Comparison of ENCODE assay signal across 2 cellular contexts in the genomic region with DNA sequence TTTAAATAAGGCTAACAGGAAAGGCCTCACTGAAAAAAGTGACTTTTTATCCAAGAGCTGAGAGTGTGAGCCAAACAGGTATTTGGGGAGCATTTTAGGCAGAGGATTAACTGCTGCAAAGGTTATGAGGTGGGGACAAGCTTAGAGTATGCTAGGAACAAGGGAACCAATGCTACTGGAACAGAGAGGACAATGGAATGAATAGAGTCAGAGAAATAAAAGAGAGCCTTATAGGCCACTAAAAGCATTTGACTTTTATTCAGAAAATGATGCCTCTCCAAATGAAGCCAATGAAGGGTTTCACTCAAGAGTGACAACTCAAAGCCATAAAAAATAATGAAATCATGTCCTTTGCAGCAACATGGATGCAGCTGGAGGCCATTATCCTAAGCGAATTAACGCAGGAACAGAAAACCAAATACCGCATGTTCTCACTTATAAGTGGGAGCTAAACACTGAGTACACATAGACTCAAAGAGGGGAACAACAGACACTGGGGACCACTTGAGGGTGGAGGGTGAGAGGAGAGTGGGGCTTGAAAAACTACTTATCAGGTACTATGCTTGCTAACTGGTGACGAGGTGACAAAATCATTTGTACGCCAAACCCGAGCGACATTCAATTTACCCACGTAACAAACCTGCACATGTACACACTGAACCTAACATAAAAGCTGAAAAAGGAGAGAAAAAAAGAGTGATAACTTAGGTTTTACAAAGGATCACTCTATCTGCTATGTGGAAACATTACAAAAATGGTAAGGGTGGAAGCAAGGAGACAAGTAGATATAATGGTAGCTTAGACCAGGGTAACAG.
TF ChIP-seq lines count a peak whose summit lies in the region.

No MANE protein-coding gene starts in this region.

TF ChIP-seq in A549, 52 proteins besides CTCF, POLR2A, EP300 and RAD21 (continued from another document):
- TF ChIP-seq, protein P1, sequence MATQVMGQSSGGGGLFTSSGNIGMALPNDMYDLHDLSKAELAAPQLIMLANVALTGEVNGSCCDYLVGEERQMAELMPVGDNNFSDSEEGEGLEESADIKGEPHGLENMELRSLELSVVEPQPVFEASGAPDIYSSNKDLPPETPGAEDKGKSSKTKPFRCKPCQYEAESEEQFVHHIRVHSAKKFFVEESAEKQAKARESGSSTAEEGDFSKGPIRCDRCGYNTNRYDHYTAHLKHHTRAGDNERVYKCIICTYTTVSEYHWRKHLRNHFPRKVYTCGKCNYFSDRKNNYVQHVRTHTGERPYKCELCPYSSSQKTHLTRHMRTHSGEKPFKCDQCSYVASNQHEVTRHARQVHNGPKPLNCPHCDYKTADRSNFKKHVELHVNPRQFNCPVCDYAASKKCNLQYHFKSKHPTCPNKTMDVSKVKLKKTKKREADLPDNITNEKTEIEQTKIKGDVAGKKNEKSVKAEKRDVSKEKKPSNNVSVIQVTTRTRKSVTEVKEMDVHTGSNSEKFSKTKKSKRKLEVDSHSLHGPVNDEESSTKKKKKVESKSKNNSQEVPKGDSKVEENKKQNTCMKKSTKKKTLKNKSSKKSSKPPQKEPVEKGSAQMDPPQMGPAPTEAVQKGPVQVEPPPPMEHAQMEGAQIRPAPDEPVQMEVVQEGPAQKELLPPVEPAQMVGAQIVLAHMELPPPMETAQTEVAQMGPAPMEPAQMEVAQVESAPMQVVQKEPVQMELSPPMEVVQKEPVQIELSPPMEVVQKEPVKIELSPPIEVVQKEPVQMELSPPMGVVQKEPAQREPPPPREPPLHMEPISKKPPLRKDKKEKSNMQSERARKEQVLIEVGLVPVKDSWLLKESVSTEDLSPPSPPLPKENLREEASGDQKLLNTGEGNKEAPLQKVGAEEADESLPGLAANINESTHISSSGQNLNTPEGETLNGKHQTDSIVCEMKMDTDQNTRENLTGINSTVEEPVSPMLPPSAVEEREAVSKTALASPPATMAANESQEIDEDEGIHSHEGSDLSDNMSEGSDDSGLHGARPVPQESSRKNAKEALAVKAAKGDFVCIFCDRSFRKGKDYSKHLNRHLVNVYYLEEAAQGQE (IDR thresholded peaks at IDR 0.05): no peak
- TF ChIP-seq BHLHE40 (IDR thresholded peaks at IDR 0.05; ENCODE audit: low read depth, low read length) (no peak), SMC3 (IDR thresholded peaks at IDR 0.05) (no peak), JUN (IDR thresholded peaks at IDR 0.05) (no peak), TP53 (CRISPR knock-in tag; IDR thresholded peaks at IDR 0.05) (no peak), KDM1A (IDR thresholded peaks at IDR 0.05; ENCODE audit: low read depth) (no peak), CHD2 (IDR thresholded peaks at IDR 0.05; ENCODE audit: low read length, partially characterized antibody) (no peak), NFE2L2 (conservative IDR thresholded peaks at IDR 0.05; ENCODE audit: low read length) (no peak), FOSL2 (IDR thresholded peaks at IDR 0.05) (no peak), FOSL2 (CRISPR knock-in tag; IDR thresholded peaks at IDR 0.05) (no peak), HEYL (CRISPR knock-in tag; IDR thresholded peaks at IDR 0.05) (no peak), ZC3H11A (IDR thresholded peaks at IDR 0.05) (no peak), PHF8 (IDR thresholded peaks at IDR 0.05; ENCODE audit: borderline replicate concordance, low read depth) (no peak), NPAS2 (CRISPR knock-in tag; IDR thresholded peaks at IDR 0.05; ENCODE audit: borderline replicate concordance) (no peak), CBX2 (IDR thresholded peaks at IDR 0.05; ENCODE audit: borderline replicate concordance, low read depth) (no peak), SREBF2 (IDR thresholded peaks at IDR 0.05) (no peak)
- TF ChIP-seq, protein P2, sequence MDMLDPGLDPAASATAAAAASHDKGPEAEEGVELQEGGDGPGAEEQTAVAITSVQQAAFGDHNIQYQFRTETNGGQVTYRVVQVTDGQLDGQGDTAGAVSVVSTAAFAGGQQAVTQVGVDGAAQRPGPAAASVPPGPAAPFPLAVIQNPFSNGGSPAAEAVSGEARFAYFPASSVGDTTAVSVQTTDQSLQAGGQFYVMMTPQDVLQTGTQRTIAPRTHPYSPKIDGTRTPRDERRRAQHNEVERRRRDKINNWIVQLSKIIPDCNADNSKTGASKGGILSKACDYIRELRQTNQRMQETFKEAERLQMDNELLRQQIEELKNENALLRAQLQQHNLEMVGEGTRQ (IDR thresholded peaks at IDR 0.05): no peak
- TF ChIP-seq, protein P3, sequence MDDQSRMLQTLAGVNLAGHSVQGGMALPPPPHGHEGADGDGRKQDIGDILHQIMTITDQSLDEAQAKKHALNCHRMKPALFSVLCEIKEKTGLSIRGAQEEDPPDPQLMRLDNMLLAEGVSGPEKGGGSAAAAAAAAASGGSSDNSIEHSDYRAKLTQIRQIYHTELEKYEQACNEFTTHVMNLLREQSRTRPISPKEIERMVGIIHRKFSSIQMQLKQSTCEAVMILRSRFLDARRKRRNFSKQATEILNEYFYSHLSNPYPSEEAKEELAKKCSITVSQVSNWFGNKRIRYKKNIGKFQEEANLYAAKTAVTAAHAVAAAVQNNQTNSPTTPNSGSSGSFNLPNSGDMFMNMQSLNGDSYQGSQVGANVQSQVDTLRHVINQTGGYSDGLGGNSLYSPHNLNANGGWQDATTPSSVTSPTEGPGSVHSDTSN (IDR thresholded peaks at IDR 0.05): no peak
- TF ChIP-seq, protein P4, sequence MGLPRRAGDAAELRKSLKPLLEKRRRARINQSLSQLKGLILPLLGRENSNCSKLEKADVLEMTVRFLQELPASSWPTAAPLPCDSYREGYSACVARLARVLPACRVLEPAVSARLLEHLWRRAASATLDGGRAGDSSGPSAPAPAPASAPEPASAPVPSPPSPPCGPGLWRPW (IDR thresholded peaks at IDR 0.05): no peak

TF ChIP-seq in GM23338, 12 proteins besides CTCF, POLR2A, EP300 and RAD21 (continued from another document):
- TF ChIP-seq CREB1 (CRISPR knock-in tag; IDR thresholded peaks at IDR 0.05; ENCODE audit: low read depth) (no peak), EZH2phosphoT487 (IDR thresholded peaks at IDR 0.05; ENCODE audit: unreplicated experiment) (no peak), ZNF331 (CRISPR knock-in tag; IDR thresholded peaks at IDR 0.05; ENCODE audit: low read depth) (no peak), POLR2AphosphoS5 (IDR thresholded peaks at IDR 0.05; ENCODE audit: low read depth) (no peak), NANOG (IDR thresholded peaks at IDR 0.05; ENCODE audit: borderline replicate concordance) (no peak)
- TF ChIP-seq, protein P5, sequence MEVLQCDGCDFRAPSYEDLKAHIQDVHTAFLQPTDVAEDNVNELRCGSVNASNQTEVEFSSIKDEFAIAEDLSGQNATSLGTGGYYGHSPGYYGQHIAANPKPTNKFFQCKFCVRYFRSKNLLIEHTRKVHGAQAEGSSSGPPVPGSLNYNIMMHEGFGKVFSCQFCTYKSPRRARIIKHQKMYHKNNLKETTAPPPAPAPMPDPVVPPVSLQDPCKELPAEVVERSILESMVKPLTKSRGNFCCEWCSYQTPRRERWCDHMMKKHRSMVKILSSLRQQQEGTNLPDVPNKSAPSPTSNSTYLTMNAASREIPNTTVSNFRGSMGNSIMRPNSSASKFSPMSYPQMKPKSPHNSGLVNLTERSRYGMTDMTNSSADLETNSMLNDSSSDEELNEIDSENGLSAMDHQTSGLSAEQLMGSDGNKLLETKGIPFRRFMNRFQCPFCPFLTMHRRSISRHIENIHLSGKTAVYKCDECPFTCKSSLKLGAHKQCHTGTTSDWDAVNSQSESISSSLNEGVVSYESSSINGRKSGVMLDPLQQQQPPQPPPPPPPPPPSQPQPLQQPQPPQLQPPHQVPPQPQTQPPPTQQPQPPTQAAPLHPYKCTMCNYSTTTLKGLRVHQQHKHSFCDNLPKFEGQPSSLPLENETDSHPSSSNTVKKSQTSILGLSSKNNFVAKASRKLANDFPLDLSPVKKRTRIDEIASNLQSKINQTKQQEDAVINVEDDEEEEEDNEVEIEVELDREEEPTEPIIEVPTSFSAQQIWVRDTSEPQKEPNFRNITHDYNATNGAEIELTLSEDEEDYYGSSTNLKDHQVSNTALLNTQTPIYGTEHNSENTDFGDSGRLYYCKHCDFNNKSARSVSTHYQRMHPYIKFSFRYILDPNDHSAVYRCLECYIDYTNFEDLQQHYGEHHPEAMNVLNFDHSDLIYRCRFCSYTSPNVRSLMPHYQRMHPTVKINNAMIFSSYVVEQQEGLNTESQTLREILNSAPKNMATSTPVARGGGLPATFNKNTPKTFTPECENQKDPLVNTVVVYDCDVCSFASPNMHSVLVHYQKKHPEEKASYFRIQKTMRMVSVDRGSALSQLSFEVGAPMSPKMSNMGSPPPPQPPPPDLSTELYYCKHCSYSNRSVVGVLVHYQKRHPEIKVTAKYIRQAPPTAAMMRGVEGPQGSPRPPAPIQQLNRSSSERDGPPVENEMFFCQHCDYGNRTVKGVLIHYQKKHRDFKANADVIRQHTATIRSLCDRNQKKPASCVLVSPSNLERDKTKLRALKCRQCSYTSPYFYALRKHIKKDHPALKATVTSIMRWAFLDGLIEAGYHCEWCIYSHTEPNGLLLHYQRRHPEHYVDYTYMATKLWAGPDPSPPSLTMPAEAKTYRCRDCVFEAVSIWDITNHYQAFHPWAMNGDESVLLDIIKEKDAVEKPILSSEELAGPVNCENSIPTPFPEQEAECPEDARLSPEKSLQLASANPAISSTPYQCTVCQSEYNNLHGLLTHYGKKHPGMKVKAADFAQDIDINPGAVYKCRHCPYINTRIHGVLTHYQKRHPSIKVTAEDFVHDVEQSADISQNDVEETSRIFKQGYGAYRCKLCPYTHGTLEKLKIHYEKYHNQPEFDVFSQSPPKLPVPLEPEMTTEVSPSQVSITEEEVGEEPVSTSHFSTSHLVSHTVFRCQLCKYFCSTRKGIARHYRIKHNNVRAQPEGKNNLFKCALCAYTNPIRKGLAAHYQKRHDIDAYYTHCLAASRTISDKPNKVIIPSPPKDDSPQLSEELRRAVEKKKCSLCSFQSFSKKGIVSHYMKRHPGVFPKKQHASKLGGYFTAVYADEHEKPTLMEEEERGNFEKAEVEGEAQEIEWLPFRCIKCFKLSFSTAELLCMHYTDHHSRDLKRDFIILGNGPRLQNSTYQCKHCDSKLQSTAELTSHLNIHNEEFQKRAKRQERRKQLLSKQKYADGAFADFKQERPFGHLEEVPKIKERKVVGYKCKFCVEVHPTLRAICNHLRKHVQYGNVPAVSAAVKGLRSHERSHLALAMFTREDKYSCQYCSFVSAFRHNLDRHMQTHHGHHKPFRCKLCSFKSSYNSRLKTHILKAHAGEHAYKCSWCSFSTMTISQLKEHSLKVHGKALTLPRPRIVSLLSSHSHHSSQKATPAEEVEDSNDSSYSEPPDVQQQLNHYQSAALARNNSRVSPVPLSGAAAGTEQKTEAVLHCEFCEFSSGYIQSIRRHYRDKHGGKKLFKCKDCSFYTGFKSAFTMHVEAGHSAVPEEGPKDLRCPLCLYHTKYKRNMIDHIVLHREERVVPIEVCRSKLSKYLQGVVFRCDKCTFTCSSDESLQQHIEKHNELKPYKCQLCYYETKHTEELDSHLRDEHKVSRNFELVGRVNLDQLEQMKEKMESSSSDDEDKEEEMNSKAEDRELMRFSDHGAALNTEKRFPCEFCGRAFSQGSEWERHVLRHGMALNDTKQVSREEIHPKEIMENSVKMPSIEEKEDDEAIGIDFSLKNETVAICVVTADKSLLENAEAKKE (CRISPR knock-in tag; IDR thresholded peaks at IDR 0.05): no peak
- TF ChIP-seq, protein P6, sequence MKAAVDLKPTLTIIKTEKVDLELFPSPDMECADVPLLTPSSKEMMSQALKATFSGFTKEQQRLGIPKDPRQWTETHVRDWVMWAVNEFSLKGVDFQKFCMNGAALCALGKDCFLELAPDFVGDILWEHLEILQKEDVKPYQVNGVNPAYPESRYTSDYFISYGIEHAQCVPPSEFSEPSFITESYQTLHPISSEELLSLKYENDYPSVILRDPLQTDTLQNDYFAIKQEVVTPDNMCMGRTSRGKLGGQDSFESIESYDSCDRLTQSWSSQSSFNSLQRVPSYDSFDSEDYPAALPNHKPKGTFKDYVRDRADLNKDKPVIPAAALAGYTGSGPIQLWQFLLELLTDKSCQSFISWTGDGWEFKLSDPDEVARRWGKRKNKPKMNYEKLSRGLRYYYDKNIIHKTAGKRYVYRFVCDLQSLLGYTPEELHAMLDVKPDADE (IDR thresholded peaks at IDR 0.05): no peak
